1 cellular context compared by ENCODE assay signal in the genomic region with DNA sequence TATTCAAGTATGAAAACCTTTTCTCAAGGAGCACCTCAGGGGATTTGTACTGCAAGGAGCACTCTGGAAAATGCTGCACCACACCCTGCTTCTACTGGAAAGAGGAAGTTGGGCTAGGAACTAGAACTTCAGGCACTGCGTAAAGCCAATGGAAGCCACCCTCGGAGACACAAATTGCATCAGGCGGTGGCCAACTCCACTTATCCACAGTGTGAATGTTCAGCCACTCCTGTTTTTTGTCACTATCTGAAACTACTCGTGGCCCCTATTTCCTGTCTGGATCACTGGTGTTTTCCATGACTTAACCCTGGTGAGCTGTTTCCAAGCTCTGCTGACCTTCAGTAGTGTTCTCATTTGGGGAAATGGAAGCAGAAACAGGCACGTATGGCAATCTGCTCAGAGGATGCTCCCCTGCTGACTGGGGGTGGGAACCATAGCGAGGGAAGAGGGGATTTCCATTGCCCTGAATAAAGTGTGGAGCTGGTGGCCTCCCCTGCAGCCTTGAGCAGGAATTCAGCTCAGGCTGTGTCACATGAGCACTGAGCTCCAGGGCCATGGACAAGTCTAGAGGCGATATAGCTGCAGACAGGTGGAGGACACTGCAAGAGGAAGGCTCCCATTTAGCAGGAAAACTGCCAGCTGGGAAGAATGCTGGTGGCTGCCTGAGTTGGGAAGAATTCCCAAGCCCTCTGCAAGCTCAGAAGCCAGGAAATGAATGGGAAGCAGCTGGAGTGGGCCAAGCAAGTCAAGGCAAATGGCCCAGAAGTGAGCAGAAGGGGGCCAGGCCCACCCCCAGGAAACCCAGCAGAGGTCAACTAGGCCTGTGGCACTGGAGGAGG.
TF ChIP-seq lines count a peak whose summit lies in the region.

No MANE protein-coding gene starts in this region.

TF ChIP-seq in K562, 482 proteins besides CTCF, POLR2A, EP300 and RAD21 (continued from another document):
- no peak for TF ChIP-seq ARID2 (IDR thresholded peaks at IDR 0.05)
- no peak for TF ChIP-seq SOX6 (IDR thresholded peaks at IDR 0.05)
- peak; percentile 34; the same call in 1 of the 2 replicates for TF ChIP-seq DDX20 (tag; IDR thresholded peaks at IDR 0.05; ENCODE audit: low read depth)
- no peak for TF ChIP-seq GTF2A2 (tag; IDR thresholded peaks at IDR 0.05)
- TF ChIP-seq BMI1 (IDR thresholded peaks at IDR 0.05; ENCODE audit: low read length) = no peak
- no peak for TF ChIP-seq NCOA2 (IDR thresholded peaks at IDR 0.05; ENCODE audit: partially characterized antibody in 2 of 2)
- no peak for TF ChIP-seq DNMT1 (IDR thresholded peaks at IDR 0.05)
- no peak for TF ChIP-seq U2AF1 (optimal IDR thresholded peaks at IDR 0.05; ENCODE audit: low read depth, low read length)
- TF ChIP-seq GABPB2 (CRISPR knock-in tag; conservative IDR thresholded peaks at IDR 0.05) = no peak
- TF ChIP-seq TAF7 (tag; IDR thresholded peaks at IDR 0.05) = no peak
- no peak for TF ChIP-seq CBX8 (IDR thresholded peaks at IDR 0.05; ENCODE audit: borderline replicate concordance, extremely low read depth, low read depth, low read length, poor library complexity, severe bottlenecking)
- no peak for TF ChIP-seq E2F1 (CRISPR knock-in tag; IDR thresholded peaks at IDR 0.05)
- TF ChIP-seq, protein P1, sequence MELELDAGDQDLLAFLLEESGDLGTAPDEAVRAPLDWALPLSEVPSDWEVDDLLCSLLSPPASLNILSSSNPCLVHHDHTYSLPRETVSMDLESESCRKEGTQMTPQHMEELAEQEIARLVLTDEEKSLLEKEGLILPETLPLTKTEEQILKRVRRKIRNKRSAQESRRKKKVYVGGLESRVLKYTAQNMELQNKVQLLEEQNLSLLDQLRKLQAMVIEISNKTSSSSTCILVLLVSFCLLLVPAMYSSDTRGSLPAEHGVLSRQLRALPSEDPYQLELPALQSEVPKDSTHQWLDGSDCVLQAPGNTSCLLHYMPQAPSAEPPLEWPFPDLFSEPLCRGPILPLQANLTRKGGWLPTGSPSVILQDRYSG (tag; conservative IDR thresholded peaks at IDR 0.05; ENCODE audit: low read depth) = no peak
- TF ChIP-seq PTTG1 (tag; IDR thresholded peaks at IDR 0.05; ENCODE audit: low read depth) = 0 out of 2 replicates have a peak, but pooled peaks have one; percentile 26
- TF ChIP-seq ZNF696 (CRISPR knock-in tag; conservative IDR thresholded peaks at IDR 0.05) = no peak
- TF ChIP-seq, protein P2, sequence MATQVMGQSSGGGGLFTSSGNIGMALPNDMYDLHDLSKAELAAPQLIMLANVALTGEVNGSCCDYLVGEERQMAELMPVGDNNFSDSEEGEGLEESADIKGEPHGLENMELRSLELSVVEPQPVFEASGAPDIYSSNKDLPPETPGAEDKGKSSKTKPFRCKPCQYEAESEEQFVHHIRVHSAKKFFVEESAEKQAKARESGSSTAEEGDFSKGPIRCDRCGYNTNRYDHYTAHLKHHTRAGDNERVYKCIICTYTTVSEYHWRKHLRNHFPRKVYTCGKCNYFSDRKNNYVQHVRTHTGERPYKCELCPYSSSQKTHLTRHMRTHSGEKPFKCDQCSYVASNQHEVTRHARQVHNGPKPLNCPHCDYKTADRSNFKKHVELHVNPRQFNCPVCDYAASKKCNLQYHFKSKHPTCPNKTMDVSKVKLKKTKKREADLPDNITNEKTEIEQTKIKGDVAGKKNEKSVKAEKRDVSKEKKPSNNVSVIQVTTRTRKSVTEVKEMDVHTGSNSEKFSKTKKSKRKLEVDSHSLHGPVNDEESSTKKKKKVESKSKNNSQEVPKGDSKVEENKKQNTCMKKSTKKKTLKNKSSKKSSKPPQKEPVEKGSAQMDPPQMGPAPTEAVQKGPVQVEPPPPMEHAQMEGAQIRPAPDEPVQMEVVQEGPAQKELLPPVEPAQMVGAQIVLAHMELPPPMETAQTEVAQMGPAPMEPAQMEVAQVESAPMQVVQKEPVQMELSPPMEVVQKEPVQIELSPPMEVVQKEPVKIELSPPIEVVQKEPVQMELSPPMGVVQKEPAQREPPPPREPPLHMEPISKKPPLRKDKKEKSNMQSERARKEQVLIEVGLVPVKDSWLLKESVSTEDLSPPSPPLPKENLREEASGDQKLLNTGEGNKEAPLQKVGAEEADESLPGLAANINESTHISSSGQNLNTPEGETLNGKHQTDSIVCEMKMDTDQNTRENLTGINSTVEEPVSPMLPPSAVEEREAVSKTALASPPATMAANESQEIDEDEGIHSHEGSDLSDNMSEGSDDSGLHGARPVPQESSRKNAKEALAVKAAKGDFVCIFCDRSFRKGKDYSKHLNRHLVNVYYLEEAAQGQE (CRISPR knock-in tag; IDR thresholded peaks at IDR 0.05; ENCODE audit: low read depth) = no peak
- TF ChIP-seq CREM (IDR thresholded peaks at IDR 0.05; ENCODE audit: low read depth) = no peak
- no peak for TF ChIP-seq ZNF277 (CRISPR knock-in tag; IDR thresholded peaks at IDR 0.05; ENCODE audit: borderline replicate concordance)
- no peak for TF ChIP-seq ZNF778 (CRISPR knock-in tag; IDR thresholded peaks at IDR 0.05)
- 0 out of 2 replicates have a peak, but pooled peaks have one; percentile 48 for TF ChIP-seq ZNF511 (CRISPR knock-in tag; IDR thresholded peaks at IDR 0.05)
- no peak for TF ChIP-seq PHF20 (IDR thresholded peaks at IDR 0.05; ENCODE audit: partially characterized antibody)
- TF ChIP-seq SNIP1 (IDR thresholded peaks at IDR 0.05; ENCODE audit: low read depth) = no peak
